1 cellular context compared by ENCODE assay signal in the genomic region with DNA sequence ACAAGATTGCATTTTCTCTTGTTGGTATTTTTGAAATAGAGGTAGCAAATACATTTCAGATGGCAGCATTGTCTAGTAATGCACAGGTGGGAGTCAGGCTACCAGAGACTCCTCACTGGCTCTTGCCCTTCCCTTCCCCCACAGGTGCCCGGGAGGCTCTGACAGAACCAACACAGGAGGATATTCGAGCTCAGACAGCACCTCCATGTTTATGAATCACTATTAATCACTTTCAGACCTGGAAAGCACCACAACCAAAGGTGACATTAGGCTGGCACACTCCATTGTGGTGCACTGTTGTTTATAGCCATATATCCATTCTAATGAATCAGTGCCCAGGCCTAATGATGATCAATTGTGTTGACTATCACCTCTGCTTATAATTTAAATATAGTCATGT.
TF ChIP-seq lines count a peak whose summit lies in the region.

No MANE protein-coding gene starts in this region.

TF ChIP-seq in GM23338, 12 proteins besides CTCF, POLR2A, EP300 and RAD21 (continued from another document):
- TF ChIP-seq, protein P1, sequence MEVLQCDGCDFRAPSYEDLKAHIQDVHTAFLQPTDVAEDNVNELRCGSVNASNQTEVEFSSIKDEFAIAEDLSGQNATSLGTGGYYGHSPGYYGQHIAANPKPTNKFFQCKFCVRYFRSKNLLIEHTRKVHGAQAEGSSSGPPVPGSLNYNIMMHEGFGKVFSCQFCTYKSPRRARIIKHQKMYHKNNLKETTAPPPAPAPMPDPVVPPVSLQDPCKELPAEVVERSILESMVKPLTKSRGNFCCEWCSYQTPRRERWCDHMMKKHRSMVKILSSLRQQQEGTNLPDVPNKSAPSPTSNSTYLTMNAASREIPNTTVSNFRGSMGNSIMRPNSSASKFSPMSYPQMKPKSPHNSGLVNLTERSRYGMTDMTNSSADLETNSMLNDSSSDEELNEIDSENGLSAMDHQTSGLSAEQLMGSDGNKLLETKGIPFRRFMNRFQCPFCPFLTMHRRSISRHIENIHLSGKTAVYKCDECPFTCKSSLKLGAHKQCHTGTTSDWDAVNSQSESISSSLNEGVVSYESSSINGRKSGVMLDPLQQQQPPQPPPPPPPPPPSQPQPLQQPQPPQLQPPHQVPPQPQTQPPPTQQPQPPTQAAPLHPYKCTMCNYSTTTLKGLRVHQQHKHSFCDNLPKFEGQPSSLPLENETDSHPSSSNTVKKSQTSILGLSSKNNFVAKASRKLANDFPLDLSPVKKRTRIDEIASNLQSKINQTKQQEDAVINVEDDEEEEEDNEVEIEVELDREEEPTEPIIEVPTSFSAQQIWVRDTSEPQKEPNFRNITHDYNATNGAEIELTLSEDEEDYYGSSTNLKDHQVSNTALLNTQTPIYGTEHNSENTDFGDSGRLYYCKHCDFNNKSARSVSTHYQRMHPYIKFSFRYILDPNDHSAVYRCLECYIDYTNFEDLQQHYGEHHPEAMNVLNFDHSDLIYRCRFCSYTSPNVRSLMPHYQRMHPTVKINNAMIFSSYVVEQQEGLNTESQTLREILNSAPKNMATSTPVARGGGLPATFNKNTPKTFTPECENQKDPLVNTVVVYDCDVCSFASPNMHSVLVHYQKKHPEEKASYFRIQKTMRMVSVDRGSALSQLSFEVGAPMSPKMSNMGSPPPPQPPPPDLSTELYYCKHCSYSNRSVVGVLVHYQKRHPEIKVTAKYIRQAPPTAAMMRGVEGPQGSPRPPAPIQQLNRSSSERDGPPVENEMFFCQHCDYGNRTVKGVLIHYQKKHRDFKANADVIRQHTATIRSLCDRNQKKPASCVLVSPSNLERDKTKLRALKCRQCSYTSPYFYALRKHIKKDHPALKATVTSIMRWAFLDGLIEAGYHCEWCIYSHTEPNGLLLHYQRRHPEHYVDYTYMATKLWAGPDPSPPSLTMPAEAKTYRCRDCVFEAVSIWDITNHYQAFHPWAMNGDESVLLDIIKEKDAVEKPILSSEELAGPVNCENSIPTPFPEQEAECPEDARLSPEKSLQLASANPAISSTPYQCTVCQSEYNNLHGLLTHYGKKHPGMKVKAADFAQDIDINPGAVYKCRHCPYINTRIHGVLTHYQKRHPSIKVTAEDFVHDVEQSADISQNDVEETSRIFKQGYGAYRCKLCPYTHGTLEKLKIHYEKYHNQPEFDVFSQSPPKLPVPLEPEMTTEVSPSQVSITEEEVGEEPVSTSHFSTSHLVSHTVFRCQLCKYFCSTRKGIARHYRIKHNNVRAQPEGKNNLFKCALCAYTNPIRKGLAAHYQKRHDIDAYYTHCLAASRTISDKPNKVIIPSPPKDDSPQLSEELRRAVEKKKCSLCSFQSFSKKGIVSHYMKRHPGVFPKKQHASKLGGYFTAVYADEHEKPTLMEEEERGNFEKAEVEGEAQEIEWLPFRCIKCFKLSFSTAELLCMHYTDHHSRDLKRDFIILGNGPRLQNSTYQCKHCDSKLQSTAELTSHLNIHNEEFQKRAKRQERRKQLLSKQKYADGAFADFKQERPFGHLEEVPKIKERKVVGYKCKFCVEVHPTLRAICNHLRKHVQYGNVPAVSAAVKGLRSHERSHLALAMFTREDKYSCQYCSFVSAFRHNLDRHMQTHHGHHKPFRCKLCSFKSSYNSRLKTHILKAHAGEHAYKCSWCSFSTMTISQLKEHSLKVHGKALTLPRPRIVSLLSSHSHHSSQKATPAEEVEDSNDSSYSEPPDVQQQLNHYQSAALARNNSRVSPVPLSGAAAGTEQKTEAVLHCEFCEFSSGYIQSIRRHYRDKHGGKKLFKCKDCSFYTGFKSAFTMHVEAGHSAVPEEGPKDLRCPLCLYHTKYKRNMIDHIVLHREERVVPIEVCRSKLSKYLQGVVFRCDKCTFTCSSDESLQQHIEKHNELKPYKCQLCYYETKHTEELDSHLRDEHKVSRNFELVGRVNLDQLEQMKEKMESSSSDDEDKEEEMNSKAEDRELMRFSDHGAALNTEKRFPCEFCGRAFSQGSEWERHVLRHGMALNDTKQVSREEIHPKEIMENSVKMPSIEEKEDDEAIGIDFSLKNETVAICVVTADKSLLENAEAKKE (CRISPR knock-in tag; IDR thresholded peaks at IDR 0.05): no peak
- TF ChIP-seq POLR2AphosphoS5 (IDR thresholded peaks at IDR 0.05; ENCODE audit: low read depth) (no peak), EZH2 (IDR thresholded peaks at IDR 0.05; ENCODE audit: low read depth, unreplicated experiment) (no peak), EZH2phosphoT487 (IDR thresholded peaks at IDR 0.05; ENCODE audit: unreplicated experiment) (no peak), CREB1 (CRISPR knock-in tag; IDR thresholded peaks at IDR 0.05; ENCODE audit: low read depth) (no peak)
- TF ChIP-seq, protein P2, sequence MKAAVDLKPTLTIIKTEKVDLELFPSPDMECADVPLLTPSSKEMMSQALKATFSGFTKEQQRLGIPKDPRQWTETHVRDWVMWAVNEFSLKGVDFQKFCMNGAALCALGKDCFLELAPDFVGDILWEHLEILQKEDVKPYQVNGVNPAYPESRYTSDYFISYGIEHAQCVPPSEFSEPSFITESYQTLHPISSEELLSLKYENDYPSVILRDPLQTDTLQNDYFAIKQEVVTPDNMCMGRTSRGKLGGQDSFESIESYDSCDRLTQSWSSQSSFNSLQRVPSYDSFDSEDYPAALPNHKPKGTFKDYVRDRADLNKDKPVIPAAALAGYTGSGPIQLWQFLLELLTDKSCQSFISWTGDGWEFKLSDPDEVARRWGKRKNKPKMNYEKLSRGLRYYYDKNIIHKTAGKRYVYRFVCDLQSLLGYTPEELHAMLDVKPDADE (IDR thresholded peaks at IDR 0.05): no peak
- TF ChIP-seq, protein P3, sequence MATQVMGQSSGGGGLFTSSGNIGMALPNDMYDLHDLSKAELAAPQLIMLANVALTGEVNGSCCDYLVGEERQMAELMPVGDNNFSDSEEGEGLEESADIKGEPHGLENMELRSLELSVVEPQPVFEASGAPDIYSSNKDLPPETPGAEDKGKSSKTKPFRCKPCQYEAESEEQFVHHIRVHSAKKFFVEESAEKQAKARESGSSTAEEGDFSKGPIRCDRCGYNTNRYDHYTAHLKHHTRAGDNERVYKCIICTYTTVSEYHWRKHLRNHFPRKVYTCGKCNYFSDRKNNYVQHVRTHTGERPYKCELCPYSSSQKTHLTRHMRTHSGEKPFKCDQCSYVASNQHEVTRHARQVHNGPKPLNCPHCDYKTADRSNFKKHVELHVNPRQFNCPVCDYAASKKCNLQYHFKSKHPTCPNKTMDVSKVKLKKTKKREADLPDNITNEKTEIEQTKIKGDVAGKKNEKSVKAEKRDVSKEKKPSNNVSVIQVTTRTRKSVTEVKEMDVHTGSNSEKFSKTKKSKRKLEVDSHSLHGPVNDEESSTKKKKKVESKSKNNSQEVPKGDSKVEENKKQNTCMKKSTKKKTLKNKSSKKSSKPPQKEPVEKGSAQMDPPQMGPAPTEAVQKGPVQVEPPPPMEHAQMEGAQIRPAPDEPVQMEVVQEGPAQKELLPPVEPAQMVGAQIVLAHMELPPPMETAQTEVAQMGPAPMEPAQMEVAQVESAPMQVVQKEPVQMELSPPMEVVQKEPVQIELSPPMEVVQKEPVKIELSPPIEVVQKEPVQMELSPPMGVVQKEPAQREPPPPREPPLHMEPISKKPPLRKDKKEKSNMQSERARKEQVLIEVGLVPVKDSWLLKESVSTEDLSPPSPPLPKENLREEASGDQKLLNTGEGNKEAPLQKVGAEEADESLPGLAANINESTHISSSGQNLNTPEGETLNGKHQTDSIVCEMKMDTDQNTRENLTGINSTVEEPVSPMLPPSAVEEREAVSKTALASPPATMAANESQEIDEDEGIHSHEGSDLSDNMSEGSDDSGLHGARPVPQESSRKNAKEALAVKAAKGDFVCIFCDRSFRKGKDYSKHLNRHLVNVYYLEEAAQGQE (IDR thresholded peaks at IDR 0.05; ENCODE audit: unreplicated experiment): no peak
